ENCODE assay signal across 8 cellular contexts in the genomic region with DNA sequence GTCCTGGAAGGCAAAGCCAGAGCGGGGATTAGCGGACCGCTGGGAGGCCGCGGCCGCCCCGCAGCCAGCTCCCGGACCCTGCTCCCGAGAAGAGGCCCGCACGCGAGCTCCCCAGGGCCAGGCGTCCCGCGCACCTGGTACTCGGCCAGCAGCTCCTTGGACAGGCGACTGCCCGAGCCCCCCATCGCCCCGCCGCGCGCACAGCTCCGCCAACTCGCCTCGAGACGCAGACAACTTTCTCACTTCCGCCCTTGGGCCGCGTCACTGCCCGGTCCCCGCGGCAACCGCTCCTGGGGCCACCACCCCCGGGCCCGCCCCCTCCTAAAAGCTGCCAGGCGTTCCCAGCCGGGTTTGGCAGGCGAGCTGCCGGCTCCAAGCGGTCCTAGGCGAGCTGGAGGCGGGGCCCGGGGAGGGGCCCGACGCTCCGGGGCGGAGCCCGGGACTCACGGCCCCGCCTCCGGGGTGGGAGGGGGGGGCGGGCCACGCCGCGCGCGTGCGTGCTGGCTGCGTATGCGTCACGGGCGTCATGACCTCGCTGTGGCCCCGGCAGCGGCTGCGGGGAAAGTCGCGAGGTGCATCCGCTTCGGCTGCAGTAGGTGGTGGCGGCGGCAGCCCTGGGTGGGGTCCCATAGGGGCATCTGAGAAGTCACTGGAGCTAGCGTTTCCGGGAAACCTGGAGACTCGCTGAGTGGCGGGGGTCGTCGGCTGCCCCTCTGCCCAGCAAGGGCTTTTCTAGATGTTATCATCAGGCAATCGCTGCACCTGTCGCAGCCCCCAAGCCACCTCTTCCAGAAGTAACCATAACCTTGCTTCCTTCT.
DNase-seq lines count a peak whose midpoint lies in the region; ATAC-seq and TF ChIP-seq lines count a peak whose summit lies in the region.

A gene (minus strand): TSS at position 241 of the 818 bp plus-strand sequence. CDS start 56 bp downstream, at position 185.
A gene with protein sequence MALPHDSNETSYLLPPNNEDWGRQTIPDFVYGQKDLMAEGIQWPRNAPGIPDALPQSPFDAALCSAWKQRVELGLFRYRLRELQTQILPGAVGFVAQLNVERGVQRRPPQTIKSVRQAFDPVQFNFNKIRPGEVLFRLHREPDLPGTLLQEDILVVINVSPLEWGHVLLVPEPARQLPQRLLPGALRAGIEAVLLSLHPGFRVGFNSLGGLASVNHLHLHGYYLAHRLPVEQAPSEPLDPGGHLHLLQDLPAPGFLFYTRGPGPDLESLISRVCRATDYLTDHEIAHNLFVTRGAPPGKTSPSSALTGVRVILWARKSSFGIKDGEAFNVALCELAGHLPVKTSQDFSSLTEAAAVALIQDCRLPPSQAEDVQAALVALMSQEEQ (plus strand): TSS at position 509 of the 818 bp plus-strand sequence. CDS start 6,700 bp downstream, outside the sequence.

- H3K4me3 ChIP-seq in BLaER1 = peak within 1 kb of the TSS; percentile 87
- peak within 1 kb of the TSS; percentile 85 for H3K4me3 ChIP-seq in choroid plexus epithelial cell (ENCODE audit: low read depth, low read length)

- peak within 1 kb of the TSS; percentile 78 for H3K27ac ChIP-seq in BLaER1

- peaks cover 44% of the 10 kb centered on the region for H3K36me3 ChIP-seq in BLaER1

- H3K27me3 ChIP-seq in BLaER1 = no peaks in the 10 kb centered on the region

- peak; percentile 75 for DNase-seq in NCI-H524 treated with DMSO at 0.1 percent for 48 hours (lab: John Stamatoyannopoulos, UW)
- peak; percentile 96 to 97 for DNase-seq in activated CD4-positive, alpha-beta T cell treated with anti-CD3 and anti-CD28 coated beads for 4 hours
- peak; percentile 97 for DNase-seq in choroid plexus epithelial cell (ENCODE audit: low read depth)
- peak; percentile 98 for DNase-seq in kidney tubule cell (ENCODE audit: low spot score)
- peak; percentile 90 to 95 for DNase-seq in stimulated activated CD4-positive, alpha-beta T cell treated with anti-CD3 and anti-CD28 coated beads, Interleukin-1b, Interleukin-23, amount 100 ng/mL, for 1 hour (ENCODE audit: low read depth in 2 of 2)

- H3K9ac ChIP-seq in BLaER1 = peak within 1 kb of the TSS; percentile 81

- H3K4me2 ChIP-seq in BLaER1 = peak within 1 kb of the TSS; percentile 94

- H3K9me3 ChIP-seq in BLaER1 = no peaks in the 10 kb centered on the region

- peak; percentile 88 for ATAC-seq in GM19324 (IDR thresholded peaks at IDR 0.05; ENCODE audit: low FRiP score, unreplicated experiment)
- ATAC-seq in HG03460 (IDR thresholded peaks at IDR 0.05; ENCODE audit: unreplicated experiment) = peak; percentile 79

- no peak for TF ChIP-seq CTCF in choroid plexus epithelial cell (conservative IDR thresholded peaks at IDR 0.05; ENCODE audit: low read depth, low read length)

- H4K20me1 ChIP-seq in BLaER1 = peaks cover 31% of the 10 kb centered on the region

- H3K4me1 ChIP-seq in BLaER1 = peaks cover 47% of the 10 kb centered on the region

Comparison
In these comparisons a context has a peak if more than half of its experiments do, and no peak if none do; other contexts are left out.
1. Peak in every context shown above with its lines: DNase-seq, ATAC-seq, H3K4me3 ChIP-seq and H3K27ac ChIP-seq.